In the genomic region with DNA sequence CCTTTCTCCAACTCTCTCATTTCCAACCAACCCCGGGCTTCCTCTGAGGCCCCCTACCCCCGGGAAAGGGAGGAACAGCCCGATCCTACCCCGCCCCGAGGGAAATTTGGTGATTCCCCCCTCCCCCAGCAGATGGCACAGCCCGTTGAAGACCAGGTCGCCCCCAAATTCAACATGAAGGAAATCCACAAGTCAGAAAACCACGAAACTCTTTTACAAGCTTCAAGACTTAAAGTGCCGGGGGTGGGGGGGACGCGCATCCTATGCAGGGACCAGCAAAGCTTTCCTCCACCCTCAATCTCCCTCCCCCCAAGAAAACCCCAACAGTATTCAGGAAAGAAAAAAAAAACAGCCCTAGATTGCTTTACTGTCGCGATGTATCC, we compare ENCODE assay signal across 8 cellular contexts. TPM values are rescaled to one million over a fixed set of nuclear protein-coding genes. Genes with fewer than 3 reads are reported as not detected.
DNase-seq lines count a peak whose midpoint lies in the region; TF ChIP-seq lines count a peak whose summit lies in the region.

No MANE protein-coding gene starts in this region.

- H3K4me2 ChIP-seq in neural cell (ENCODE audit: low read length) = peak overlapping the region; percentile 69

- no peak overlapping the region for H3K27ac ChIP-seq in neural cell (ENCODE audit: low read length)

- peak overlapping the region; percentile 77 for H3K4me3 ChIP-seq in neural cell (ENCODE audit: low read length)

- DNase-seq in EL = peak; percentile 21
- DNase-seq in NAMALWA (ENCODE audit: low spot score) = peak; percentile 54
- DNase-seq in dermis blood vessel endothelial cell = peak; percentile 24
- no peak for DNase-seq in HuH-7 (ENCODE audit: low spot score)
- no peak for DNase-seq in NCI-H446 treated with DMSO at 0.1 percent for 48 hours (lab: John Stamatoyannopoulos, UW)
- no peak for DNase-seq in NCI-H748 (lab: John Stamatoyannopoulos, UW; ENCODE audit: unreplicated experiment)
- no peak for DNase-seq in SKM-1 treated with dmso at 0.1 percent for 144 hours (lab: John Stamatoyannopoulos, UW; ENCODE audit: unreplicated experiment)

- peaks cover 31% of the 10 kb centered on the region for H3K79me2 ChIP-seq in neural cell (replicated peaks; ENCODE audit: insufficient read depth, low read length)

- no peak overlapping the region for H2AFZ ChIP-seq in neural cell (ENCODE audit: low read depth, low read length)

- no peaks in the 10 kb centered on the region for H3K9me2 ChIP-seq in neural cell (ENCODE audit: insufficient read depth, low read length)

- H3F3A ChIP-seq in neural cell (ENCODE audit: insufficient read depth, low read length, poor library complexity, severe bottlenecking) = no peaks in the 10 kb centered on the region

- no peak for TF ChIP-seq RAD21 in neural cell (conservative IDR thresholded peaks at IDR 0.05)

- H3K27me3 ChIP-seq in neural cell (ENCODE audit: insufficient read depth, low read depth, low read length) = no peaks in the 10 kb centered on the region

- no peaks in the 10 kb centered on the region for H3K36me3 ChIP-seq in neural cell (ENCODE audit: insufficient read depth, low read length)

- no peak for TF ChIP-seq EP300 in neural cell (conservative IDR thresholded peaks at IDR 0.05; ENCODE audit: poor library complexity, severe bottlenecking)

- no peak for TF ChIP-seq CTCF in neural cell (IDR thresholded peaks at IDR 0.05; ENCODE audit: poor library complexity, severe bottlenecking)

- H4K20me1 ChIP-seq in neural cell (ENCODE audit: insufficient read depth) = no peaks in the 10 kb centered on the region

- H3K9ac ChIP-seq in neural cell (ENCODE audit: low read length) = peak overlapping the region; percentile 71

- H3K9me3 ChIP-seq in neural cell (ENCODE audit: low read length) = no peaks in the 10 kb centered on the region

TF ChIP-seq in neural cell, 6 proteins besides CTCF, POLR2A, EP300 and RAD21:
- TF ChIP-seq SMC3 (conservative IDR thresholded peaks at IDR 0.05; ENCODE audit: poor library complexity) (no peak), TAF1 (IDR thresholded peaks at IDR 0.05; ENCODE audit: low read depth) (no peak), MXI1 (conservative IDR thresholded peaks at IDR 0.05; ENCODE audit: poor library complexity, severe bottlenecking) (no peak), POLR2AphosphoS5 (IDR thresholded peaks at IDR 0.05) (no peak), EZH2 (IDR thresholded peaks at IDR 0.05; ENCODE audit: borderline replicate concordance, insufficient read depth, low read length, poor library complexity, severe bottlenecking) (no peak)
- TF ChIP-seq, protein P1, sequence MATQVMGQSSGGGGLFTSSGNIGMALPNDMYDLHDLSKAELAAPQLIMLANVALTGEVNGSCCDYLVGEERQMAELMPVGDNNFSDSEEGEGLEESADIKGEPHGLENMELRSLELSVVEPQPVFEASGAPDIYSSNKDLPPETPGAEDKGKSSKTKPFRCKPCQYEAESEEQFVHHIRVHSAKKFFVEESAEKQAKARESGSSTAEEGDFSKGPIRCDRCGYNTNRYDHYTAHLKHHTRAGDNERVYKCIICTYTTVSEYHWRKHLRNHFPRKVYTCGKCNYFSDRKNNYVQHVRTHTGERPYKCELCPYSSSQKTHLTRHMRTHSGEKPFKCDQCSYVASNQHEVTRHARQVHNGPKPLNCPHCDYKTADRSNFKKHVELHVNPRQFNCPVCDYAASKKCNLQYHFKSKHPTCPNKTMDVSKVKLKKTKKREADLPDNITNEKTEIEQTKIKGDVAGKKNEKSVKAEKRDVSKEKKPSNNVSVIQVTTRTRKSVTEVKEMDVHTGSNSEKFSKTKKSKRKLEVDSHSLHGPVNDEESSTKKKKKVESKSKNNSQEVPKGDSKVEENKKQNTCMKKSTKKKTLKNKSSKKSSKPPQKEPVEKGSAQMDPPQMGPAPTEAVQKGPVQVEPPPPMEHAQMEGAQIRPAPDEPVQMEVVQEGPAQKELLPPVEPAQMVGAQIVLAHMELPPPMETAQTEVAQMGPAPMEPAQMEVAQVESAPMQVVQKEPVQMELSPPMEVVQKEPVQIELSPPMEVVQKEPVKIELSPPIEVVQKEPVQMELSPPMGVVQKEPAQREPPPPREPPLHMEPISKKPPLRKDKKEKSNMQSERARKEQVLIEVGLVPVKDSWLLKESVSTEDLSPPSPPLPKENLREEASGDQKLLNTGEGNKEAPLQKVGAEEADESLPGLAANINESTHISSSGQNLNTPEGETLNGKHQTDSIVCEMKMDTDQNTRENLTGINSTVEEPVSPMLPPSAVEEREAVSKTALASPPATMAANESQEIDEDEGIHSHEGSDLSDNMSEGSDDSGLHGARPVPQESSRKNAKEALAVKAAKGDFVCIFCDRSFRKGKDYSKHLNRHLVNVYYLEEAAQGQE (IDR thresholded peaks at IDR 0.05; ENCODE audit: borderline replicate concordance) = no peak

RNA-seq across cellular contexts. Expression of a gene that starts 1.8 kb away (rescaled TPM):
- total RNA-seq in dermis blood vessel endothelial cell = 94.1 and 144 TPM in 2 replicates
- 31.7 and 44.9 TPM in 2 replicates for polyA plus RNA-seq in neural cell
- polyA minus RNA-seq in neural cell = 36.6 and 40.4 TPM in 2 replicates

RNA-seq across cellular contexts. Expression of a gene that starts 45.4 kb away (rescaled TPM):
- 48.8 and 62.1 TPM in 2 replicates for total RNA-seq in dermis blood vessel endothelial cell
- polyA plus RNA-seq in neural cell = 204 and 237 TPM in 2 replicates
- polyA minus RNA-seq in neural cell = 41.2 and 51.1 TPM in 2 replicates

RNA-seq across cellular contexts. Expression of a gene that starts 58.0 kb away (rescaled TPM):
- total RNA-seq in dermis blood vessel endothelial cell = 119 and 194 TPM in 2 replicates
- 80.1 and 102 TPM in 2 replicates for polyA plus RNA-seq in neural cell
- polyA minus RNA-seq in neural cell = 87.6 and 101 TPM in 2 replicates

Comparison
In these comparisons a context has a peak if more than half of its experiments do, and no peak if none do; other contexts are left out.
1. DNase-seq: peak in EL (single experiment), NAMALWA (single experiment) and dermis blood vessel endothelial cell (single experiment); none in HuH-7 (single experiment), NCI-H446 treated with DMSO at 0.1 percent for 48 hours (single experiment), NCI-H748 (single experiment) and SKM-1 treated with dmso at 0.1 percent for 144 hours (single experiment).